ENCODE assay signal across 26 cellular contexts in genomic region chr6:13233106-13233505, GRCh38.
"Had no signal": no experiment of that assay in that cellular context is flagged by ENCODE, and none has a peak within 500 bp of the region (broad histone marks: within the 10 kb centered on the region; RNA-seq: fewer than 3 reads in every experiment).

No MANE protein-coding gene starts in this region.

- H3K9me3 ChIP-seq: heart right ventricle, left lung, ovary, right atrium auricular region, right lobe of liver, stomach, testis, thyroid gland, transverse colon, upper lobe of right lung had no signal

- H3K9me3 Mint-ChIP-seq: mesothelial cell of epicardium, natural killer cell had no signal

- H3K27me3 Mint-ChIP-seq: progenitor cell of endocrine pancreas had no signal

- H3K4me3 ChIP-seq: heart right ventricle, hepatocyte, left lung, lung, ovary, right atrium auricular region, right lobe of liver, smooth muscle cell, stomach, testis, thyroid gland, transverse colon, upper lobe of right lung had no signal

- H3K36me3 ChIP-seq: ovary, right lobe of liver, thyroid gland, transverse colon had no signal

- DNase-seq: heart right ventricle; kidney glomerular epithelial cell; left colon; left lung; mesendoderm; naive B cell; natural killer cell; nucleus accumbens; ovary; right lobe of liver; stimulated activated CD4-positive, alpha-beta T cell treated with anti-CD3 and anti-CD28 coated beads, Interleukin-15, amount 100 ng/mL, for 24 hours; stimulated activated CD4-positive, alpha-beta T cell treated with anti-CD3 and anti-CD28 coated beads, Interleukin-2, amount 100 ng/mL, for 24 hours; stimulated activated CD4-positive, alpha-beta T cell treated with anti-CD3 and anti-CD28 coated beads, Interleukin-4, amount 100 ng/mL, for 1 hour; stimulated activated naive B cell treated with anti-CD40 and anti-IgM and Interleukin-4, amounts not matched to agents 10 μg/mL and 1 μg/mL and 100 μg/mL, for 72 hours; stimulated activated naive CD8-positive, alpha-beta T cell treated with anti-CD3 and anti-CD28 coated beads, Interleukin-15, Interleukin-2, amounts not matched to agents 100 U/mL and 50 U/mL, for 24 hours; stomach; testis; thyroid gland; transverse colon; upper lobe of right lung had no signal

- H3K27ac ChIP-seq: heart right ventricle, hepatocyte, left lung, ovary, right atrium auricular region, right lobe of liver, stomach, testis, thyroid gland, transverse colon, upper lobe of right lung had no signal

- H3K4me3 Mint-ChIP-seq: mesothelial cell of epicardium, naive B cell, natural killer cell had no signal

- H3K4me1 ChIP-seq: left lung, right atrium auricular region, right lobe of liver, testis, thyroid gland, transverse colon, upper lobe of right lung had no signal

- ATAC-seq: heart right ventricle; left colon; left lung; natural killer cell; right lobe of liver; stimulated activated naive B cell treated with anti-CD40 and anti-IgM and Interleukin-4, amounts not matched to agents 10 μg/mL and 1 μg/mL and 100 μg/mL, for 72 hours; stimulated activated naive CD8-positive, alpha-beta T cell treated with anti-CD3 and anti-CD28 coated beads, Interleukin-15, Interleukin-2, amounts not matched to agents 100 U/mL and 50 U/mL, for 24 hours; upper lobe of right lung had no signal

- H3K4me2 ChIP-seq: hepatocyte, smooth muscle cell had no signal

- H3K4me1 Mint-ChIP-seq: mesothelial cell of epicardium had no signal

- H3K27ac Mint-ChIP-seq: mesothelial cell of epicardium; natural killer cell; progenitor cell of endocrine pancreas; stimulated activated naive B cell treated with anti-CD40 and anti-IgM and Interleukin-4, amounts not matched to agents 10 μg/mL and 1 μg/mL and 100 μg/mL, for 72 hours had no signal

- H3K36me3 Mint-ChIP-seq: mesothelial cell of epicardium, naive B cell, natural killer cell had no signal

- H3K27me3 ChIP-seq: heart right ventricle, hepatocyte, left lung, ovary, right atrium auricular region, right lobe of liver, stomach, testis, thyroid gland, transverse colon, upper lobe of right lung had no signal
